23 cellular contexts compared by ENCODE assay signal in the genomic region with DNA sequence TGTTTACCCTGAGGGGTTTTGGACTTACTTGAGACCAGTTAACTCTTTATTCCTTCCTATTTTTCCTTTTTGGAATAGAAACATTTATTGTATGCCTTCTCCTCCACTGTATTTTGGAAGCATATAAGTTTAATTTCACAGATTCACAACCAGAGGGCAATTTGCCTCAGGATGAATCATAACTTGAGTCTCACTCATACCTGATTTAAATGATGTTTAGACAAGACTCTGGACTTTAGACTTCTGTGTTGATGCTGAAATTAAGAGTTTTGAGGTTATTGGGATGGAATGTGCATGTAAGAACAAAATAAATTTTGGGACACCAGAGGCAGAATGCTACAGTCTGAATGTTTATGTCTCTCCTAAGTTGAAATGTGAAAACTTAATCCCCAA. TPM values are rescaled to one million over a fixed set of nuclear protein-coding genes. Genes with fewer than 3 reads are reported as not detected.
DNase-seq lines count a peak whose midpoint lies in the region; ATAC-seq, FAIRE-seq and TF ChIP-seq lines count a peak whose summit lies in the region.
"Had no signal": no experiment of that assay in that cellular context is flagged by ENCODE, and none has a peak within 500 bp of the region (broad histone marks: within the 10 kb centered on the region; RNA-seq: fewer than 3 reads in every experiment).

No MANE protein-coding gene starts in this region.

- no peaks in the 10 kb centered on the region for H3K27me3 ChIP-seq in bronchial epithelial cell (ENCODE audit: control insufficient read depth, insufficient read depth, low read length)

- CTCF ChIA-PET in AG04449 (lab: Yijun Ruan, JAX), result interaction anchor here (0.9 to 2.5 kb wide), 2 partner anchors 10 to 17 kb away, joined by 3 to 13 read pairs; no protein-coding TSS in a partner anchor

- no peak for ATAC-seq in left colon
- ATAC-seq: Right ventricle myocardium inferior had no signal

- no peaks in the 10 kb centered on the region for H3K36me3 ChIP-seq in bronchial epithelial cell (ENCODE audit: control insufficient read depth, insufficient read depth, low read length)
- H3K36me3 ChIP-seq: BE2C, HAP-1 had no signal

- intact Hi-C loops in left colon (cut with DNase I, micrococcal nuclease), result no loop called here

- POLR2A ChIA-PET in AG04449 (lab: Yijun Ruan, JAX), result no interaction called here

- H3K4me3 ChIP-seq in AG04449 (ENCODE audit: low read depth, low read length), result no peak overlapping the region
- H3K4me3 ChIP-seq in bronchial epithelial cell (ENCODE audit: low read depth, low read length), result no peak overlapping the region
- H3K4me3 ChIP-seq: HAP-1 had no signal

- no peak for FAIRE-seq in bronchial epithelial cell (lab: Jason Lieb, UNC)
- FAIRE-seq: GM18507 had no signal

- TF ChIP-seq CTCF in AG04449 (IDR thresholded peaks at IDR 0.05; ENCODE audit: insufficient read depth, low read length, missing control alignments), result no peak
- no peak for TF ChIP-seq CTCF in bronchial epithelial cell (IDR thresholded peaks at IDR 0.05; ENCODE audit: insufficient read depth, low read length, severe bottlenecking)

- DNase-seq in AG04449 (ENCODE audit: low read depth, low spot score) (peak; percentile 4), LoVo (ENCODE audit: low spot score) (peak; percentile 31), bronchial epithelial cell (ENCODE audit: low read depth) (peak; percentile 33), inferior parietal cortex (ENCODE audit: extremely low spot score) (peak; percentile 7), NCI-H1048 (lab: John Stamatoyannopoulos, UW) (no peak), NCI-H446 treated with DMSO at 0.1 percent for 48 hours (lab: John Stamatoyannopoulos, UW) (no peak), cortex of kidney (lab: John Stamatoyannopoulos, UW) (no peak), left colon (no peak)
- DNase-seq: BE2C, Calu3, DMS79 treated with DMSO at 0.1 percent for 48 hours, GOT3, NCI-H1105, NCI-H1436 treated with DMSO at 0.1 percent for 48 hours, NCI-H187 treated with DMSO at 0.1 percent for 48 hours, NCI-H2107, NCI-H524 treated with DMSO at 0.1 percent for 48 hours, NCI-H774 had no signal

RNA-seq across cellular contexts. Expression of gene ADAM30, which starts 7.1 kb away (rescaled TPM):
- total RNA-seq in bronchial epithelial cell (not detected in 2 replicates), left colon (not detected)
- total RNA-seq: Calu3, Right ventricle myocardium inferior, RPMI7951, SK-MEL-5 had no signal

Comparison
In these comparisons a context has a peak if more than half of its experiments do, and no peak if none do; other contexts are left out.
1. DNase-seq: peak in AG04449 (single experiment), LoVo (single experiment), bronchial epithelial cell (single experiment) and inferior parietal cortex (single experiment); none in NCI-H1048 (single experiment), NCI-H446 treated with DMSO at 0.1 percent for 48 hours (single experiment), cortex of kidney (single experiment) and left colon (0 of 2).